In the genomic region with DNA sequence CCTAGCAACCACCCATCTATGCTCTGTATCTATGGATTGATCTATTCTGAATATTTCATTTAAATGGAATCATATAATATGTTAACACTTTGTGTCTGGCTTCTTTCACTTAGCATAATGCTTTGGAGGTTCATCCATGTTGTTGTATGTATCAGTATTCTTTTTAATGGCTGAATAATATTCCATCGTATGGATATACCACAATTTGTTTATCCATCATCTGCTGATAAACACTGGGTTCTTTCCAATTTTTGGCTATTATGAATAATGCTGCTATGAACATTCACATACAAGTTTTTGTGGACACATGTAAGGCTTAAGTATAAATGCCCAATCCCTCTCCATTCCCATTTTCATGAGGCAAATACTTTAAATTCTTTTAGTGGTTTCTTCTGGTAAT, we compare ENCODE assay signal across 1 cellular context.
A peak's percentile ranks its signal among the peaks of the same experiment; 100 is the strongest.
TF ChIP-seq lines count a peak whose summit lies in the region.

No MANE protein-coding gene starts in this region.

TF ChIP-seq in A549, 52 proteins besides CTCF, POLR2A, EP300 and RAD21 (continued from another document):
- TF ChIP-seq BCL3 (IDR thresholded peaks at IDR 0.05) (no peak), HDAC2 (IDR thresholded peaks at IDR 0.05) (peak; percentile 61; the same call in 1 of the 2 replicates), HOXB5 (CRISPR knock-in tag; IDR thresholded peaks at IDR 0.05) (no peak), GATA3 (IDR thresholded peaks at IDR 0.05; ENCODE audit: borderline replicate concordance) (no peak)
- TF ChIP-seq, protein P1, sequence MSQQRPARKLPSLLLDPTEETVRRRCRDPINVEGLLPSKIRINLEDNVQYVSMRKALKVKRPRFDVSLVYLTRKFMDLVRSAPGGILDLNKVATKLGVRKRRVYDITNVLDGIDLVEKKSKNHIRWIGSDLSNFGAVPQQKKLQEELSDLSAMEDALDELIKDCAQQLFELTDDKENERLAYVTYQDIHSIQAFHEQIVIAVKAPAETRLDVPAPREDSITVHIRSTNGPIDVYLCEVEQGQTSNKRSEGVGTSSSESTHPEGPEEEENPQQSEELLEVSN (IDR thresholded peaks at IDR 0.05; ENCODE audit: borderline replicate concordance, low read depth), result no peak
